In the genomic region with DNA sequence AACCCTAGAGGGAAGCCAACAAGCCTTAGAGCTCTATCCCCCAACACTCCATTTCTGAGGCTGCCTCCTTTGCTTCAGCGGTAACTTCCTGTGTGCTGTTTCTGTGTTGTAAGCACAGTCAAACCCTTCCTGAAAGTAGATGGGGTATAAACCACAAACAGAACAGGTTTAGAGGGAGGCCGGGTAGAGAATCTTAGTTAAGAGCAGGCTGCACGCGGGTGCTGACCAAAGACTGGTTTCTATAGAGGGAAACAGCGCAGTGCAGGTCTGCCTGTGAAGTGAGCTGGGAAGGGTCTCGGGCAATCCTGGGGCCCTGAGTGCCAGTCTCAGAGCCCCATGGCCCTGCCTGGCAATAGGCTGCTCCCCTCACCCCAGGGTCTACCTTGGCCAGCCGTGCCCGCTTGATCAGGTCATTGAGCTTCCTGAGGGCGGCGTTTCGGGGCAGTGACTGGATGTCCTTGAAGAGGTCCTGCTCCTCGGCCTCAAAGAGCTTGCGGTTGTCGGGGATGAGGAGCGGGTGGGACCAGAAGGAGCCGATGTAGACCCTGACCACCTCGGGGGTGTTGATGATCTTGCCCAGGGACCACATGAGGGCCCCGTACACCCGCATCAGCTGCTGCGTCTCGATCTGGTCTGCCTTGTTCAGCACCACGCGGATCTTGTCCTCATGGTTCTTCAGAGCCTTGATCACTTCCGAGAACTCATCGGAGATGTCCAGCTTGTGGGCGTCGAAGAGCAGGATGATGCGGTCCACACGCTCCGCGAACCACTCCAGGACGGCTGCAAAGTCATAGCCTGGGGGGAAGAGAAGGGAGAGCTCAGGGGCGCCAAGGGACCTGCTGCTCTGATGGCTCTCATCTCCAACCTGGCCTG, we compare ENCODE assay signal across 8 cellular contexts. TPM values are rescaled to one million over a fixed set of nuclear protein-coding genes. Genes with fewer than 3 reads are reported as not detected.
DNase-seq lines count a peak whose midpoint lies in the region; ATAC-seq lines count a peak whose summit lies in the region.

No MANE protein-coding gene starts in this region.

- POLR2A ChIA-PET in T-cell (lab: Charles Lee) = interaction anchor here (0.5 to 3.0 kb wide), 7 partner anchors 10 to 646 kb away, joined by 3 to 24 read pairs (median 4); a partner anchor contains a TSS

- no peak overlapping the region for H3K27ac ChIP-seq in right cardiac atrium (ENCODE audit: low read length)

- DNase-seq in right cardiac atrium (peak in 2 of 3 donors; percentile 52 to 58), Right ventricle myocardium superior (no peak), T-cell (peak in 28 of 34 experiments; percentile 38 to 74 (median 54)), immature natural killer cell (peak; percentile 78 to 83 (median 82)), NCI-H1417 treated with DMSO at 0.1 percent for 48 hours (lab: John Stamatoyannopoulos, UW) (no peak), HAP-1 (ENCODE audit: low spot score in 2 of 2) (no peak), DMS153 treated with DMSO at 0.1 percent for 48 hours (lab: John Stamatoyannopoulos, UW; ENCODE audit: unreplicated experiment) (no peak)

- peaks cover 86 to 94% (median 90%) of the 10 kb centered on the region in 3 donors for H3K4me1 Mint-ChIP-seq in T-cell
- H3K4me1 Mint-ChIP-seq in immature natural killer cell = peaks cover 92 to 93% of the 10 kb centered on the region in 2 donors

- H3K9me3 Mint-ChIP-seq in T-cell (no peaks in the 10 kb centered on the region), immature natural killer cell (no peaks in the 10 kb centered on the region)

- WGBS in right cardiac atrium = 90% methylated on average over 33 of the region's 33 CpGs

- H3K27me3 ChIP-seq in right cardiac atrium (ENCODE audit: control insufficient read depth, insufficient read depth) = no peaks in the 10 kb centered on the region
- H3K27me3 ChIP-seq in HAP-1 (ENCODE audit: low read depth) = no peaks in the 10 kb centered on the region

- intact Hi-C loops in right cardiac atrium (cut with DNase I) = no loop called here
- intact Hi-C loops in Right ventricle myocardium superior (cut with DNase I) = no loop called here

- CTCF ChIA-PET in T-cell (lab: Charles Lee) = interaction anchor here (0.5 to 2.8 kb wide), 13 partner anchors 9 to 173 kb away, joined by 3 to 12 read pairs (median 3); a partner anchor contains a TSS

- H3K4me1 ChIP-seq in right cardiac atrium (ENCODE audit: control insufficient read depth, insufficient read depth, low read length) (peaks cover 42% of the 10 kb centered on the region), HAP-1 (no peaks in the 10 kb centered on the region)

- H3K9me3 ChIP-seq in right cardiac atrium (ENCODE audit: control insufficient read depth, low read length) (no peaks in the 10 kb centered on the region), HAP-1 (no peaks in the 10 kb centered on the region)

- H3K4me3 ChIP-seq in right cardiac atrium (ENCODE audit: low read length) = no peak overlapping the region
- H3K4me3 ChIP-seq in HAP-1 = no peak overlapping the region

- ATAC-seq in right cardiac atrium (no peak), Right ventricle myocardium superior (ENCODE audit: poor library complexity) (no peak), HG03066 (IDR thresholded peaks at IDR 0.05; ENCODE audit: low read depth, unreplicated experiment) (peak; percentile 75), T-cell (replicated peaks in 1 of 4) (peak; percentile 78 to 81 (median 78))

- in situ Hi-C loops in HAP-1 (cut with MboI; ENCODE audit: low sequenced_read_pairs) = no loop called here

- H3K36me3 ChIP-seq in HAP-1 (replicated peaks) = no peaks in the 10 kb centered on the region; the same call in 1 of the 2 replicates

- H3K27me3 Mint-ChIP-seq in T-cell (no peaks in the 10 kb centered on the region), immature natural killer cell (ENCODE audit: low read depth in 3 of 3) (peaks cover 3 to 37% (median 26%) of the 10 kb centered on the region in 3 donors)

- H3K27ac Mint-ChIP-seq in T-cell (peak overlapping the region; percentile 97 to 99), immature natural killer cell (peak overlapping the region; percentile 97 to 99 (median 98))

- peak overlapping the region; percentile 70 to 82 (median 78) for H3K4me3 Mint-ChIP-seq in T-cell
- H3K4me3 Mint-ChIP-seq in immature natural killer cell = peak overlapping the region; percentile 80 to 95 (median 88)

- peaks cover 26% of the 10 kb centered on the region for H3K36me3 Mint-ChIP-seq in T-cell
- H3K36me3 Mint-ChIP-seq in immature natural killer cell = peaks cover 13 to 16% (median 14%) of the 10 kb centered on the region in 3 donors

RNA-seq across cellular contexts. Expression of a gene that starts 15.3 kb away (rescaled TPM):
- total RNA-seq in right cardiac atrium (1 to 10 TPM in 1 of 4 donors, under 1 TPM in 3; 0.39 to 2.3 (median 0.78) TPM), Right ventricle myocardium superior (0.35 TPM), T-cell (10 to 100 TPM in 1 of 5 donors, 1 to 10 TPM in 4; 7.4 to 10.5 (median 9.1) TPM)
- polyA plus RNA-seq in right cardiac atrium (0.36 TPM), immature natural killer cell (under 1 TPM in 2 of 3 donors, not detected in 1; 0.13 to 0.22 TPM)

RNA-seq across cellular contexts. Expression of a gene that starts 18.6 kb away (rescaled TPM):
- 10 to 100 TPM; 23.4 to 35.3 (median 31.4) TPM for total RNA-seq in right cardiac atrium
- 20.8 TPM for polyA plus RNA-seq in right cardiac atrium
- total RNA-seq in Right ventricle myocardium superior = 47.4 TPM
- 100 to 1,000 TPM; 126 to 286 (median 269) TPM for total RNA-seq in T-cell
- 100 to 1,000 TPM; 136 to 247 (median 160) TPM for polyA plus RNA-seq in immature natural killer cell

RNA-seq across cellular contexts. Expression of a gene that starts 49.4 kb away (rescaled TPM):
- total RNA-seq in right cardiac atrium (10 to 100 TPM in 2 of 4 donors, 1 to 10 TPM in 2; 9.6 to 11.7 (median 10.1) TPM), Right ventricle myocardium superior (8.6 TPM), T-cell (10 to 100 TPM; 31.7 to 62.0 (median 49.6) TPM)
- polyA plus RNA-seq in right cardiac atrium (10.1 TPM), immature natural killer cell (10 to 100 TPM; 15.3 to 36.1 (median 27.1) TPM)

RNA-seq across cellular contexts. Expression of a gene that starts 56.8 kb away (rescaled TPM):
- total RNA-seq in right cardiac atrium = 10 to 100 TPM in 3 of 4 donors, 1 to 10 TPM in 1; 8.7 to 11.7 (median 11.0) TPM
- polyA plus RNA-seq in right cardiac atrium = 11.0 TPM
- 7.7 TPM for total RNA-seq in Right ventricle myocardium superior
- total RNA-seq in T-cell = 100 to 1,000 TPM in 3 of 5 donors, 10 to 100 TPM in 2; 80.9 to 131 (median 102) TPM
- polyA plus RNA-seq in immature natural killer cell = 10 to 100 TPM in 2 of 3 donors, 1 to 10 TPM in 1; 9.2 to 16.4 (median 15.9) TPM

RNA-seq across cellular contexts. Expression of a gene that starts 57.2 kb away (rescaled TPM):
- 10 to 100 TPM; 13.3 to 17.9 (median 15.3) TPM for total RNA-seq in right cardiac atrium
- polyA plus RNA-seq in right cardiac atrium = 13.6 TPM
- total RNA-seq in Right ventricle myocardium superior = 11.5 TPM
- total RNA-seq in T-cell = 100 to 1,000 TPM in 1 of 5 donors, 10 to 100 TPM in 4; 50.9 to 165 (median 55.4) TPM
- polyA plus RNA-seq in immature natural killer cell = 10 to 100 TPM in 1 of 3 donors, 1 to 10 TPM in 2; 3.7 to 10.0 (median 6.7) TPM

Comparison
In these comparisons a context has a peak if more than half of its experiments do, and no peak if none do; other contexts are left out.
1. DNase-seq: peak in right cardiac atrium (2 of 3), T-cell (28 of 34) and immature natural killer cell (3 of 3); none in Right ventricle myocardium superior (single experiment), NCI-H1417 treated with DMSO at 0.1 percent for 48 hours (single experiment), HAP-1 (0 of 2) and DMS153 treated with DMSO at 0.1 percent for 48 hours (single experiment).
2. ATAC-seq: peak in HG03066 (single experiment) and T-cell (4 of 4); none in right cardiac atrium (0 of 2) and Right ventricle myocardium superior (single experiment).